Comparison of ENCODE assay signal across 1 cellular context in genomic region chr13:47036291-47037008, GRCh38.
TF ChIP-seq lines count a peak whose summit lies in the region.

No MANE protein-coding gene starts in this region.

TF ChIP-seq in GM12878, 131 proteins besides CTCF, POLR2A, EP300 and RAD21 (continued from another document):
- TF ChIP-seq PAX5 (IDR thresholded peaks at IDR 0.05; ENCODE audit: borderline replicate concordance, low read depth, low read length) (no peak), MTA2 (IDR thresholded peaks at IDR 0.05; ENCODE audit: low read depth) (0 out of 2 replicates have a peak, but pooled peaks have one; percentile 33), MTA3 (IDR thresholded peaks at IDR 0.05; ENCODE audit: borderline replicate concordance, low read length) (no peak), NBN (IDR thresholded peaks at IDR 0.05) (no peak), LARP7 (IDR thresholded peaks at IDR 0.05) (no peak), BHLHE40 (IDR thresholded peaks at IDR 0.05; ENCODE audit: borderline replicate concordance in 1 of 2, low read depth in 2 of 2, low read length in 1 of 2) (no peak), NFXL1 (IDR thresholded peaks at IDR 0.05; ENCODE audit: borderline replicate concordance) (no peak), ASH2L (IDR thresholded peaks at IDR 0.05; ENCODE audit: borderline replicate concordance, low read depth) (0 out of 2 replicates have a peak, but pooled peaks have one; percentile 35), TCF12 (IDR thresholded peaks at IDR 0.05; ENCODE audit: low read depth, low read length) (no peak), CEBPZ (IDR thresholded peaks at IDR 0.05; ENCODE audit: low read depth, low read length) (no peak), BCL11A (IDR thresholded peaks at IDR 0.05; ENCODE audit: low read depth, low read length) (0 out of 2 replicates have a peak, but pooled peaks have one; percentile 51), JUNB (IDR thresholded peaks at IDR 0.05) (peak; percentile 72), TAF1 (IDR thresholded peaks at IDR 0.05; ENCODE audit: borderline replicate concordance, low read depth, low read length) (no peak), IRF4 (IDR thresholded peaks at IDR 0.05; ENCODE audit: low read depth, low read length) (peak; percentile 81; the same call in 1 of the 2 replicates), STAT1 (conservative IDR thresholded peaks at IDR 0.05) (no peak), ZNF24 (IDR thresholded peaks at IDR 0.05) (0 out of 2 replicates have a peak, but pooled peaks have one; percentile 24), IKZF2 (IDR thresholded peaks at IDR 0.05) (peak; percentile 45 to 67), EZH2 (IDR thresholded peaks at IDR 0.05; ENCODE audit: borderline replicate concordance, control insufficient read depth, low read depth, low read length) (no peak), RCOR1 (conservative IDR thresholded peaks at IDR 0.05; ENCODE audit: low read depth, low read length) (0 out of 2 replicates have a peak, but pooled peaks have one; percentile 22)
- TF ChIP-seq, protein P1, sequence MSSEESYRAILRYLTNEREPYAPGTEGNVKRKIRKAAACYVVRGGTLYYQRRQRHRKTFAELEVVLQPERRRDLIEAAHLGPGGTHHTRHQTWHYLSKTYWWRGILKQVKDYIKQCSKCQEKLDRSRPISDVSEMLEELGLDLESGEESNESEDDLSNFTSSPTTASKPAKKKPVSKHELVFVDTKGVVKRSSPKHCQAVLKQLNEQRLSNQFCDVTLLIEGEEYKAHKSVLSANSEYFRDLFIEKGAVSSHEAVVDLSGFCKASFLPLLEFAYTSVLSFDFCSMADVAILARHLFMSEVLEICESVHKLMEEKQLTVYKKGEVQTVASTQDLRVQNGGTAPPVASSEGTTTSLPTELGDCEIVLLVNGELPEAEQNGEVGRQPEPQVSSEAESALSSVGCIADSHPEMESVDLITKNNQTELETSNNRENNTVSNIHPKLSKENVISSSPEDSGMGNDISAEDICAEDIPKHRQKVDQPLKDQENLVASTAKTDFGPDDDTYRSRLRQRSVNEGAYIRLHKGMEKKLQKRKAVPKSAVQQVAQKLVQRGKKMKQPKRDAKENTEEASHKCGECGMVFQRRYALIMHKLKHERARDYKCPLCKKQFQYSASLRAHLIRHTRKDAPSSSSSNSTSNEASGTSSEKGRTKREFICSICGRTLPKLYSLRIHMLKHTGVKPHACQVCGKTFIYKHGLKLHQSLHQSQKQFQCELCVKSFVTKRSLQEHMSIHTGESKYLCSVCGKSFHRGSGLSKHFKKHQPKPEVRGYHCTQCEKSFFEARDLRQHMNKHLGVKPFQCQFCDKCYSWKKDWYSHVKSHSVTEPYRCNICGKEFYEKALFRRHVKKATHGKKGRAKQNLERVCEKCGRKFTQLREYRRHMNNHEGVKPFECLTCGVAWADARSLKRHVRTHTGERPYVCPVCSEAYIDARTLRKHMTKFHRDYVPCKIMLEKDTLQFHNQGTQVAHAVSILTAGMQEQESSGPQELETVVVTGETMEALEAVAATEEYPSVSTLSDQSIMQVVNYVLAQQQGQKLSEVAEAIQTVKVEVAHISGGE (CRISPR knock-in tag; IDR thresholded peaks at IDR 0.05) = no peak
- TF ChIP-seq, protein P2, sequence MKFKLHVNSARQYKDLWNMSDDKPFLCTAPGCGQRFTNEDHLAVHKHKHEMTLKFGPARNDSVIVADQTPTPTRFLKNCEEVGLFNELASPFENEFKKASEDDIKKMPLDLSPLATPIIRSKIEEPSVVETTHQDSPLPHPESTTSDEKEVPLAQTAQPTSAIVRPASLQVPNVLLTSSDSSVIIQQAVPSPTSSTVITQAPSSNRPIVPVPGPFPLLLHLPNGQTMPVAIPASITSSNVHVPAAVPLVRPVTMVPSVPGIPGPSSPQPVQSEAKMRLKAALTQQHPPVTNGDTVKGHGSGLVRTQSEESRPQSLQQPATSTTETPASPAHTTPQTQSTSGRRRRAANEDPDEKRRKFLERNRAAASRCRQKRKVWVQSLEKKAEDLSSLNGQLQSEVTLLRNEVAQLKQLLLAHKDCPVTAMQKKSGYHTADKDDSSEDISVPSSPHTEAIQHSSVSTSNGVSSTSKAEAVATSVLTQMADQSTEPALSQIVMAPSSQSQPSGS (IDR thresholded peaks at IDR 0.05; ENCODE audit: low read length) = 0 out of 2 replicates have a peak, but pooled peaks have one; percentile 32
- TF ChIP-seq, protein P3, sequence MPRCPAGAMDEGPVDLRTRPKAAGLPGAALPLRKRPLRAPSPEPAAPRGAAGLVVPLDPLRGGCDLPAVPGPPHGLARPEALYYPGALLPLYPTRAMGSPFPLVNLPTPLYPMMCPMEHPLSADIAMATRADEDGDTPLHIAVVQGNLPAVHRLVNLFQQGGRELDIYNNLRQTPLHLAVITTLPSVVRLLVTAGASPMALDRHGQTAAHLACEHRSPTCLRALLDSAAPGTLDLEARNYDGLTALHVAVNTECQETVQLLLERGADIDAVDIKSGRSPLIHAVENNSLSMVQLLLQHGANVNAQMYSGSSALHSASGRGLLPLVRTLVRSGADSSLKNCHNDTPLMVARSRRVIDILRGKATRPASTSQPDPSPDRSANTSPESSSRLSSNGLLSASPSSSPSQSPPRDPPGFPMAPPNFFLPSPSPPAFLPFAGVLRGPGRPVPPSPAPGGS (IDR thresholded peaks at IDR 0.05; ENCODE audit: borderline replicate concordance, insufficient read depth, low read depth, low read length, poor library complexity, severe bottlenecking) = no peak
